Comparison of ENCODE assay signal across 11 cellular contexts in the genomic region with DNA sequence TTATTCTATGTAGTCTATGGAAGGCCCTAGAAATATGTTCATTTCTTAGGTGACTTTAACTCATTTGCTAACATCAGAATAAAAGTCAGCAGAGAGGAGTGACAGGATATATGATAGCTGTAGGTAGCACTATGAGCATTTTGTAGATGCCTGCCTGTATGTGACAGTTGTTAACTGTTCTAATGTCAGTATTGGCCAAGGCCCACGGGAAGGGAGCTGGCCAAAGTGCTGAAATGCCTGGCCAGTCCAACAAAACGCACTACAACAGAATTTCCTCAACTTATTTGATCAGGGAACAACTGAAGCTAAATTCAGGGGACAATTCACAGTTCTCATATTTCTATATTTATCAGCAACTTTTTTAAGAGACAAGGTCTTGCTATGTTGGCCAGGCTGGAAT. TPM values are rescaled to one million over a fixed set of nuclear protein-coding genes. Genes with fewer than 3 reads are reported as not detected.
DNase-seq lines count a peak whose midpoint lies in the region; ATAC-seq and TF ChIP-seq lines count a peak whose summit lies in the region.
"Had no signal": no experiment of that assay in that cellular context is flagged by ENCODE, and none has a peak within 500 bp of the region (broad histone marks: within the 10 kb centered on the region; RNA-seq: fewer than 3 reads in every experiment).

No MANE protein-coding gene starts in this region.

- no peaks in the 10 kb centered on the region for H3K27me3 ChIP-seq in SK-N-SH (ENCODE audit: insufficient read depth)

- WGBS in SK-N-SH (ENCODE audit: low lambda C conversion rate) = 24% methylated on average over 2 of the region's 2 CpGs

- TF ChIP-seq RAD21 in SK-N-SH (IDR thresholded peaks at IDR 0.05; ENCODE audit: low read length) = no peak

- CTCF ChIA-PET in SK-N-SH (lab: Yijun Ruan, JAX) = interaction anchor here (0.9 to 2.6 kb wide), 9 partner anchors 9 to 218 kb away, joined by 3 to 12 read pairs (median 3); no protein-coding TSS in a partner anchor

- H3K9me2 ChIP-seq in SK-N-SH = no peaks in the 10 kb centered on the region; the same call in 1 of the 2 replicates

- no peaks in the 10 kb centered on the region for H3K9me3 ChIP-seq in SK-N-SH
- H3K9me3 ChIP-seq: BE2C had no signal

- no peaks in the 10 kb centered on the region for H4K20me1 ChIP-seq in SK-N-SH (ENCODE audit: insufficient read depth)

- H2AFZ ChIP-seq in SK-N-SH (ENCODE audit: low read depth) = no peak overlapping the region
- H2AFZ ChIP-seq: parathyroid adenoma had no signal

- H3F3A ChIP-seq in SK-N-SH (replicated peaks; ENCODE audit: insufficient read depth) = no peaks in the 10 kb centered on the region

- H3K36me3 ChIP-seq in SK-N-SH (replicated peaks in 1 of 2; ENCODE audit: control insufficient read depth in 1 of 2, insufficient read depth in 2 of 2, low read length in 1 of 2) = no peaks in the 10 kb centered on the region
- H3K36me3 ChIP-seq: BE2C had no signal

- no peak overlapping the region for H3K27ac ChIP-seq in SK-N-SH (ENCODE audit: low read depth in 2 of 2, low read length in 1 of 2)
- H3K27ac ChIP-seq: parathyroid adenoma had no signal

- no peak overlapping the region for H3K9ac ChIP-seq in SK-N-SH
- H3K9ac ChIP-seq: parathyroid adenoma had no signal

- no peaks in the 10 kb centered on the region for H3K79me2 ChIP-seq in SK-N-SH (ENCODE audit: insufficient read depth)
- H3K79me2 ChIP-seq: parathyroid adenoma had no signal

- H3K27ac Mint-ChIP-seq in activated T-cell treated with anti-CD3 and anti-CD28 coated beads, Interleukin-2, amount 50 U/mL, for 24 hours = no peak overlapping the region
- no peak overlapping the region for H3K27ac Mint-ChIP-seq in endothelial cell (ENCODE audit: unreplicated experiment)
- H3K27ac Mint-ChIP-seq: activated T-cell treated with anti-CD3 and anti-CD28 coated beads, Interleukin-2, amount 50 U/mL, for 72 hours had no signal

- peaks cover 8% of the 10 kb centered on the region for H3K4me1 Mint-ChIP-seq in activated T-cell treated with anti-CD3 and anti-CD28 coated beads, Interleukin-2, amount 50 U/mL, for 24 hours (ENCODE audit: low read depth)
- no peaks in the 10 kb centered on the region for H3K4me1 Mint-ChIP-seq in endothelial cell (ENCODE audit: unreplicated experiment)

- POLR2A ChIA-PET in SK-N-SH (lab: Yijun Ruan, JAX) = interaction anchor here (0.6 kb wide), 1 partner anchor 20 kb away, joined by 3 read pairs; no protein-coding TSS in a partner anchor

- no peak overlapping the region for H3K4me3 Mint-ChIP-seq in activated T-cell treated with anti-CD3 and anti-CD28 coated beads, Interleukin-2, amount 50 U/mL, for 24 hours
- no peak overlapping the region for H3K4me3 Mint-ChIP-seq in endothelial cell (ENCODE audit: unreplicated experiment)
- H3K4me3 Mint-ChIP-seq: activated T-cell treated with anti-CD3 and anti-CD28 coated beads, Interleukin-2, amount 50 U/mL, for 72 hours had no signal

- H3K4me1 ChIP-seq in SK-N-SH (ENCODE audit: control insufficient read depth in 1 of 2, insufficient read depth in 2 of 2, low read depth in 1 of 2, low read length in 1 of 2) = peaks cover 0 to 4% of the 10 kb centered on the region in 2 experiments; a peak in 2 of 4 replicates
- H3K4me1 ChIP-seq: BE2C, parathyroid adenoma had no signal

- no peaks in the 10 kb centered on the region for H3K9me3 Mint-ChIP-seq in activated T-cell treated with anti-CD3 and anti-CD28 coated beads, Interleukin-2, amount 50 U/mL, for 24 hours
- no peaks in the 10 kb centered on the region for H3K9me3 Mint-ChIP-seq in endothelial cell (ENCODE audit: unreplicated experiment)
- H3K9me3 Mint-ChIP-seq: activated T-cell treated with anti-CD3 and anti-CD28 coated beads, Interleukin-2, amount 50 U/mL, for 72 hours had no signal

- no peak overlapping the region for H3K4me2 ChIP-seq in SK-N-SH

- TF ChIP-seq CTCF in SK-N-SH (IDR thresholded peaks at IDR 0.05) (no peak), endothelial cell (IDR thresholded peaks at IDR 0.05; ENCODE audit: unreplicated experiment) (no peak)

- H3K36me3 Mint-ChIP-seq in activated T-cell treated with anti-CD3 and anti-CD28 coated beads, Interleukin-2, amount 50 U/mL, for 24 hours (ENCODE audit: low read depth) = no peaks in the 10 kb centered on the region
- no peaks in the 10 kb centered on the region for H3K36me3 Mint-ChIP-seq in endothelial cell (ENCODE audit: low read depth, unreplicated experiment)

- no peak overlapping the region for H3K4me3 ChIP-seq in SK-N-SH (ENCODE audit: low read depth in 2 of 2, low read length in 1 of 2)

- ATAC-seq in HG02571 (IDR thresholded peaks at IDR 0.05; ENCODE audit: unreplicated experiment) = no peak
- ATAC-seq in GM18907 (IDR thresholded peaks at IDR 0.05; ENCODE audit: unreplicated experiment) = no peak
- ATAC-seq: activated T-cell treated with anti-CD3 and anti-CD28 coated beads, Interleukin-2, amount 50 U/mL, for 72 hours had no signal

- H3K27me3 Mint-ChIP-seq in activated T-cell treated with anti-CD3 and anti-CD28 coated beads, Interleukin-2, amount 50 U/mL, for 24 hours = peaks cover 45% of the 10 kb centered on the region
- H3K27me3 Mint-ChIP-seq in endothelial cell (ENCODE audit: unreplicated experiment) = peaks cover 2% of the 10 kb centered on the region

- peak; percentile 32 for DNase-seq in activated T-cell treated with anti-CD3 and anti-CD28 coated beads, Interleukin-2, amount 50 U/mL, for 24 hours
- no peak for DNase-seq in activated T-cell treated with anti-CD3 and anti-CD28 coated beads, Interleukin-2, amount 50 U/mL, for 1 hour
- DNase-seq in SK-N-SH (no peak), endothelial cell (ENCODE audit: low spot score) (peak; percentile 78), NCI-H510A treated with DMSO at 0.1 percent for 48 hours (lab: John Stamatoyannopoulos, UW) (no peak)
- DNase-seq in stimulated activated CD8-positive, alpha-beta memory T cell treated with anti-CD3 and anti-CD28 coated beads, Interleukin-4, amount 100 ng/mL, for 48 hours = peak; percentile 41
- DNase-seq: BE2C had no signal

- TF ChIP-seq EP300 in SK-N-SH (IDR thresholded peaks at IDR 0.05; ENCODE audit: borderline replicate concordance in 1 of 2, low read depth in 1 of 2, low read length in 1 of 2) = no peak

TF ChIP-seq in SK-N-SH, 30 proteins besides CTCF, POLR2A, EP300 and RAD21:
- TF ChIP-seq EZH2phosphoT487 (IDR thresholded peaks at IDR 0.05; ENCODE audit: borderline replicate concordance, low read depth) (no peak), YY1 (IDR thresholded peaks at IDR 0.05; ENCODE audit: low read depth) (no peak), GABPA (IDR thresholded peaks at IDR 0.05; ENCODE audit: low read depth) (no peak)
- TF ChIP-seq, protein P1, sequence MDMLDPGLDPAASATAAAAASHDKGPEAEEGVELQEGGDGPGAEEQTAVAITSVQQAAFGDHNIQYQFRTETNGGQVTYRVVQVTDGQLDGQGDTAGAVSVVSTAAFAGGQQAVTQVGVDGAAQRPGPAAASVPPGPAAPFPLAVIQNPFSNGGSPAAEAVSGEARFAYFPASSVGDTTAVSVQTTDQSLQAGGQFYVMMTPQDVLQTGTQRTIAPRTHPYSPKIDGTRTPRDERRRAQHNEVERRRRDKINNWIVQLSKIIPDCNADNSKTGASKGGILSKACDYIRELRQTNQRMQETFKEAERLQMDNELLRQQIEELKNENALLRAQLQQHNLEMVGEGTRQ (IDR thresholded peaks at IDR 0.05; ENCODE audit: borderline replicate concordance, low read depth, low read length) = no peak
- TF ChIP-seq, protein P2, sequence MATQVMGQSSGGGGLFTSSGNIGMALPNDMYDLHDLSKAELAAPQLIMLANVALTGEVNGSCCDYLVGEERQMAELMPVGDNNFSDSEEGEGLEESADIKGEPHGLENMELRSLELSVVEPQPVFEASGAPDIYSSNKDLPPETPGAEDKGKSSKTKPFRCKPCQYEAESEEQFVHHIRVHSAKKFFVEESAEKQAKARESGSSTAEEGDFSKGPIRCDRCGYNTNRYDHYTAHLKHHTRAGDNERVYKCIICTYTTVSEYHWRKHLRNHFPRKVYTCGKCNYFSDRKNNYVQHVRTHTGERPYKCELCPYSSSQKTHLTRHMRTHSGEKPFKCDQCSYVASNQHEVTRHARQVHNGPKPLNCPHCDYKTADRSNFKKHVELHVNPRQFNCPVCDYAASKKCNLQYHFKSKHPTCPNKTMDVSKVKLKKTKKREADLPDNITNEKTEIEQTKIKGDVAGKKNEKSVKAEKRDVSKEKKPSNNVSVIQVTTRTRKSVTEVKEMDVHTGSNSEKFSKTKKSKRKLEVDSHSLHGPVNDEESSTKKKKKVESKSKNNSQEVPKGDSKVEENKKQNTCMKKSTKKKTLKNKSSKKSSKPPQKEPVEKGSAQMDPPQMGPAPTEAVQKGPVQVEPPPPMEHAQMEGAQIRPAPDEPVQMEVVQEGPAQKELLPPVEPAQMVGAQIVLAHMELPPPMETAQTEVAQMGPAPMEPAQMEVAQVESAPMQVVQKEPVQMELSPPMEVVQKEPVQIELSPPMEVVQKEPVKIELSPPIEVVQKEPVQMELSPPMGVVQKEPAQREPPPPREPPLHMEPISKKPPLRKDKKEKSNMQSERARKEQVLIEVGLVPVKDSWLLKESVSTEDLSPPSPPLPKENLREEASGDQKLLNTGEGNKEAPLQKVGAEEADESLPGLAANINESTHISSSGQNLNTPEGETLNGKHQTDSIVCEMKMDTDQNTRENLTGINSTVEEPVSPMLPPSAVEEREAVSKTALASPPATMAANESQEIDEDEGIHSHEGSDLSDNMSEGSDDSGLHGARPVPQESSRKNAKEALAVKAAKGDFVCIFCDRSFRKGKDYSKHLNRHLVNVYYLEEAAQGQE (IDR thresholded peaks at IDR 0.05; ENCODE audit: low read depth, low read length) = peak; percentile 97
- TF ChIP-seq, protein P3, sequence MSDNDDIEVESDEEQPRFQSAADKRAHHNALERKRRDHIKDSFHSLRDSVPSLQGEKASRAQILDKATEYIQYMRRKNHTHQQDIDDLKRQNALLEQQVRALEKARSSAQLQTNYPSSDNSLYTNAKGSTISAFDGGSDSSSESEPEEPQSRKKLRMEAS (IDR thresholded peaks at IDR 0.05; ENCODE audit: low read depth) = no peak

RNA-seq across cellular contexts. Expression of a gene that starts 20.8 kb away (rescaled TPM):
- polyA plus RNA-seq in SK-N-SH (2012; rRNA removed) = 0.05 and 0.13 TPM in 2 replicates
- polyA plus RNA-seq in SK-N-SH (2012; cell fraction: cytosol; rRNA removed) = 0.14 and 0.30 TPM in 2 replicates
- 0.13 and 0.23 TPM in 2 replicates for polyA plus RNA-seq in SK-N-SH (2012; cell fraction: nucleus; rRNA removed)
- 0.15 TPM for total RNA-seq in endothelial cell (ENCODE audit: unreplicated experiment)

Comparison
In these comparisons a context has a peak if more than half of its experiments do, and no peak if none do; other contexts are left out.
1. DNase-seq: peak in activated T-cell treated with anti-CD3 and anti-CD28 coated beads, Interleukin-2, amount 50 U/mL, for 24 hours (single experiment), endothelial cell (single experiment) and stimulated activated CD8-positive, alpha-beta memory T cell treated with anti-CD3 and anti-CD28 coated beads, Interleukin-4, amount 100 ng/mL, for 48 hours (single experiment); none in activated T-cell treated with anti-CD3 and anti-CD28 coated beads, Interleukin-2, amount 50 U/mL, for 1 hour (single experiment), SK-N-SH (single experiment) and NCI-H510A treated with DMSO at 0.1 percent for 48 hours (single experiment).